Comparison of ENCODE assay signal across 6 cellular contexts in the genomic region with DNA sequence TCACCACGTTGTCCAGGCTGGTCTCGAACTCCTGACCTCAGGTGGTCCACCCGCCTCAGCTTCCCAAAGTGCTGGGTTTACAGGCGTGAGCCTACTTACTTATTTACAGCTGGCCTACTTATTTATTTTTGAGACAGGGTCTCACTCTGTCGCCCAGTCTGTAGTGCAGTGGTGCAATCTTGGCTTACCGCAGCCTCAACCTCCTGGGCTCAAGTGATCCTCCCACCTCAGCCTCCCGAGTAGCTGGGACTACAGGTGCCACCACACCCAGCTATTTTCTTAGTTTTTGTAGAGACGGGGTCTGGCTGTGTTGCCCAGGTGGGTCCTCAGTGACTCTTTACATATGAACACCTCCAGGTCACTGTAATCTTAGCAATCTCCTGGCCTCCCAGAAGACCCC. TPM values are rescaled to one million over a fixed set of nuclear protein-coding genes. Genes with fewer than 3 reads are reported as not detected.
"Had no signal": no experiment of that assay in that cellular context is flagged by ENCODE, and none has a peak within 500 bp of the region (broad histone marks: within the 10 kb centered on the region; RNA-seq: fewer than 3 reads in every experiment).

No MANE protein-coding gene starts in this region.

RNA-seq across cellular contexts. Expression of gene ELANE, which starts 2.9 kb away (rescaled TPM):
- total RNA-seq: GM23338, H1, H9, HT1080 had no signal
- polyA plus RNA-seq: GM23338, H1, IgD-negative memory B cell had no signal

RNA-seq across cellular contexts. Expression of gene PRTN3, which starts 8.4 kb away (rescaled TPM):
- total RNA-seq: HFFc6, HT1080 had no signal
- polyA plus RNA-seq: IgD-negative memory B cell had no signal

RNA-seq across cellular contexts. Expression of gene CFD, which starts 10.3 kb away (rescaled TPM):
- total RNA-seq: HT1080 had no signal

RNA-seq across cellular contexts. Expression of gene AZU1, which starts 21.6 kb away (rescaled TPM):
- total RNA-seq: HFFc6, HT1080 had no signal
- polyA plus RNA-seq: IgD-negative memory B cell had no signal

RNA-seq across cellular contexts. Expression of gene PLPPR3, which starts 27.4 kb away (rescaled TPM):
- total RNA-seq: HT1080 had no signal
- polyA plus RNA-seq: IgD-negative memory B cell had no signal
